17 cellular contexts compared by ENCODE assay signal in the genomic region with DNA sequence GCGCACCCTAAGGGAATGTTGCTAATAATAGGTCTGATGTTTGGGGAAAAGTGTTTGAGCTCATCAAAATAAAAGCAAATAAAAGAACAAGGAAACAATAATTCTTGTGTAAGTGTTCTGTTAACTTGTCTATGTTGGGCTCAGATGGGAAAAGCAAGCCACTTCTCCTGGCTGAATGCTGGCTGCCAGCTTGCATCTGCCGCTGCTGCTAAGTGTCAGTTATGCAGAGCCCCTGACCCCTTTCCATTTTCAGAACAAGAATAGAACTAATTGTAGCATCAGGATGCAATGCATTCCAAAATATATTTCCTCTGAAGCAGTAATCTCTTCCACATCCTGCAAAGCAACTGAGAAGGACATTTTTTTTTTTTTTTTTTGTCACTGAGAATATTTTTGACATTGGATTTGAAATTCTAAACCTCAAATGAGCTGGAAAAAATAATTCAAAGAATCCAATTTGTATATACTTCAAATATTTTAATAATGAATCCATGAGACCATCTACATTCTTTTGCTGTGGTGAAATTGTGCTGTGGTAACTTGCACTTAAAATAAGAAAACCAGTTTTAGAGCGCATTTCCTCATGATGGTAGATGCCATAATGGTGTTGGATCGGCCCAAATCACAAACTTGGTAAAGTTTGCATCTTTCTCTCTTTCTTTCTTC. TPM values are rescaled to one million over a fixed set of nuclear protein-coding genes. Genes with fewer than 3 reads are reported as not detected.
DNase-seq lines count a peak whose midpoint lies in the region; ATAC-seq, FAIRE-seq and TF ChIP-seq lines count a peak whose summit lies in the region.
"Had no signal": no experiment of that assay in that cellular context is flagged by ENCODE, and none has a peak within 500 bp of the region (broad histone marks: within the 10 kb centered on the region; RNA-seq: fewer than 3 reads in every experiment).

No MANE protein-coding gene starts in this region.

- peak overlapping the region; percentile 3 for H3K9ac ChIP-seq in mammary epithelial cell (ENCODE audit: insufficient read depth, low read length)

- H2AFZ ChIP-seq in mammary epithelial cell (ENCODE audit: low read depth, low read length), result no peak overlapping the region

- no peak for FAIRE-seq in GM19239 (lab: Jason Lieb, UNC)
- FAIRE-seq: GM12891 had no signal

- no peaks in the 10 kb centered on the region for H3K27me3 ChIP-seq in mammary epithelial cell (ENCODE audit: insufficient read depth, low read length)
- H3K27me3 ChIP-seq in breast epithelium, result no peaks in the 10 kb centered on the region
- H3K27me3 ChIP-seq in RWPE2 (ENCODE audit: insufficient read depth, poor library complexity, severe bottlenecking), result no peaks in the 10 kb centered on the region
- H3K27me3 ChIP-seq in esophagus muscularis mucosa, result no peaks in the 10 kb centered on the region

- H3K9me3 ChIP-seq in mammary epithelial cell (replicated peaks; ENCODE audit: insufficient read depth, low read length), result no peaks in the 10 kb centered on the region
- H3K9me3 ChIP-seq in breast epithelium, result no peaks in the 10 kb centered on the region
- no peaks in the 10 kb centered on the region for H3K9me3 ChIP-seq in RWPE2 (ENCODE audit: severe bottlenecking)
- no peaks in the 10 kb centered on the region for H3K9me3 ChIP-seq in esophagus muscularis mucosa
- H3K9me3 ChIP-seq: thoracic aorta had no signal

- no peak for TF ChIP-seq EP300 in esophagus muscularis mucosa (IDR thresholded peaks at IDR 0.05)

- no peaks in the 10 kb centered on the region for H3K79me2 ChIP-seq in mammary epithelial cell (ENCODE audit: insufficient read depth, low read length)

- no TSS peak for BruUV-seq in mammary epithelial cell (replicated peaks; lab: Mats Ljungman, UMichigan)

- TF ChIP-seq CTCF in mammary epithelial cell (conservative IDR thresholded peaks at IDR 0.05 in 1 of 2, IDR thresholded peaks at IDR 0.05 in 1 of 2; ENCODE audit: extremely low read depth in 1 of 2, insufficient read depth in 1 of 2, low read depth in 1 of 2, low read length in 2 of 2) (no peak), breast epithelium (IDR thresholded peaks at IDR 0.05) (no peak), RWPE2 (IDR thresholded peaks at IDR 0.05; ENCODE audit: poor library complexity, severe bottlenecking) (no peak), fibroblast of mammary gland (conservative IDR thresholded peaks at IDR 0.05; ENCODE audit: control insufficient read depth, insufficient read depth, low read depth, low read length) (no peak), esophagus muscularis mucosa (IDR thresholded peaks at IDR 0.05) (no peak)

- in situ Hi-C loops in mammary epithelial cell (cut with MboI; ENCODE audit: low sequenced_read_pairs in 2 of 2), result no loop called here

- intact Hi-C loops in mammary epithelial cell (cut with micrococcal nuclease), result no loop called here
- intact Hi-C loops in breast epithelium (cut with DNase I; ENCODE audit: low total_unique reads), result loop anchor here (10.0 kb wide), 1 partner anchor 907 kb away; no protein-coding TSS in a partner anchor
- intact Hi-C loops in esophagus muscularis mucosa (cut with DNase I), result no loop called here

- ATAC-seq in RWPE2 (ENCODE audit: low read depth), result no peak
- ATAC-seq: sciatic nerve had no signal

- peaks cover 21% of the 10 kb centered on the region for H3K4me1 ChIP-seq in mammary epithelial cell (ENCODE audit: insufficient read depth, low read length)
- no peaks in the 10 kb centered on the region for H3K4me1 ChIP-seq in breast epithelium
- peaks cover 16% of the 10 kb centered on the region for H3K4me1 ChIP-seq in RWPE2 (ENCODE audit: insufficient read depth, poor library complexity, severe bottlenecking)
- H3K4me1 ChIP-seq in esophagus muscularis mucosa, result no peaks in the 10 kb centered on the region

- H3K4me3 ChIP-seq in mammary epithelial cell (replicated peaks in 1 of 3; ENCODE audit: insufficient read depth in 1 of 3, low read depth in 2 of 3, low read length in 3 of 3) (no peak overlapping the region), breast epithelium (no peak overlapping the region), RWPE2 (ENCODE audit: severe bottlenecking) (no peak overlapping the region), fibroblast of mammary gland (ENCODE audit: control insufficient read depth, low read depth, low read length) (no peak overlapping the region), esophagus muscularis mucosa (no peak overlapping the region)
- H3K4me3 ChIP-seq: thoracic aorta had no signal

- CTCF ChIA-PET in mammary epithelial cell (lab: Charles Lee; ENCODE audit: low non-redundant PET), result no interaction called here

- H3K4me2 ChIP-seq in mammary epithelial cell (ENCODE audit: insufficient read depth, low read depth, low read length), result no peak overlapping the region

- WGBS in mammary epithelial cell (ENCODE audit: low coverage, missing lambda C conversion rate), result 98% methylated on average over 4 of the region's 4 CpGs
- 85% methylated on average over 4 of the region's 4 CpGs for WGBS in esophagus muscularis mucosa

- H3K36me3 ChIP-seq in mammary epithelial cell (ENCODE audit: insufficient read depth, low read length), result no peaks in the 10 kb centered on the region
- no peaks in the 10 kb centered on the region for H3K36me3 ChIP-seq in breast epithelium
- no peaks in the 10 kb centered on the region for H3K36me3 ChIP-seq in RWPE2 (ENCODE audit: low read depth)
- H3K36me3 ChIP-seq in esophagus muscularis mucosa, result no peaks in the 10 kb centered on the region
- H3K36me3 ChIP-seq: thoracic aorta had no signal

- TF ChIP-seq POLR2A in breast epithelium (IDR thresholded peaks at IDR 0.05) (no peak), esophagus muscularis mucosa (IDR thresholded peaks at IDR 0.05; ENCODE audit: low read depth) (no peak)

- DNase-seq in mammary epithelial cell (no peak), breast epithelium (ENCODE audit: low spot score in 2 of 2) (no peak), RWPE2 (ENCODE audit: low spot score) (no peak), fibroblast of mammary gland (ENCODE audit: low read depth) (peak; percentile 9), GM19239 (ENCODE audit: insufficient read length, low spot score) (no peak), NCI-H446 (lab: John Stamatoyannopoulos, UW) (no peak), esophagus muscularis mucosa (ENCODE audit: extremely low spot score) (no peak), NCI-H146 treated with DMSO at 0.1 percent for 48 hours (lab: John Stamatoyannopoulos, UW; ENCODE audit: unreplicated experiment) (no peak)
- DNase-seq: activated CD4-positive, alpha-beta T cell treated with anti-CD3 and anti-CD28 coated beads for 1 hour; activated naive CD4-positive, alpha-beta T cell treated with anti-CD3 and anti-CD28 coated beads, Interleukin-2, amount 10 ng/mL, durations not matched to agents 7 days and 5 days; caudate nucleus; SIG-M5; stimulated activated CD4-positive, alpha-beta T cell treated with anti-CD3 and anti-CD28 coated beads, Interleukin-4, amount 100 ng/mL, for 1 hour; stimulated activated CD8-positive, alpha-beta memory T cell treated with anti-CD3 and anti-CD28 coated beads, Interleukin-4, amount 100 ng/mL, for 48 hours had no signal

- H4K20me1 ChIP-seq in mammary epithelial cell (ENCODE audit: insufficient read depth, low read length), result no peaks in the 10 kb centered on the region

- H3K27ac ChIP-seq in mammary epithelial cell (ENCODE audit: insufficient read depth, low read depth, low read length) (no peak overlapping the region), breast epithelium (no peak overlapping the region), RWPE2 (ENCODE audit: poor library complexity, severe bottlenecking) (peak overlapping the region; percentile 38), esophagus muscularis mucosa (replicated peaks in 1 of 4) (no peak overlapping the region)
- H3K27ac ChIP-seq: thoracic aorta had no signal

- dilution Hi-C loops in mammary epithelial cell (cut with HindIII; ENCODE audit: low sequenced_read_pairs), result loop anchor here (10.0 kb wide), 1 partner anchor 187 kb away; no protein-coding TSS in a partner anchor

RNA-seq across cellular contexts. Expression of a gene that starts 43.9 kb away (rescaled TPM):
- 100 to 1,000 TPM in 1 of 2 donors, 10 to 100 TPM in 1; 34.5 to 103 TPM for total RNA-seq in mammary epithelial cell
- 48.1 TPM for polyA plus RNA-seq in mammary epithelial cell
- polyA minus RNA-seq in mammary epithelial cell, result 11.0 TPM
- total RNA-seq in breast epithelium, result 100 to 1,000 TPM; 107 to 162 (median 125) TPM
- total RNA-seq in esophagus muscularis mucosa, result 100 to 1,000 TPM; 134 to 189 (median 142) TPM
